In genomic region chr11:73729594-73730206, GRCh38 we compare ENCODE assay signal across 8 cellular contexts. TPM values are rescaled to one million over a fixed set of nuclear protein-coding genes. Genes with fewer than 3 reads are reported as not detected.
A peak's percentile ranks its signal among the peaks of the same experiment; 100 is the strongest.
DNase-seq lines count a peak whose midpoint lies in the region; ATAC-seq lines count a peak whose summit lies in the region.

No MANE protein-coding gene starts in this region.

- ATAC-seq in central memory CD8-positive, alpha-beta T cell (replicated peaks; ENCODE audit: extremely low read depth, poor library complexity, severe bottlenecking), result no peak
- ATAC-seq in GM21528 (IDR thresholded peaks at IDR 0.05; ENCODE audit: low FRiP score, unreplicated experiment), result no peak

- DNase-seq in NCI-H1417 (lab: John Stamatoyannopoulos, UW) (peak in 2 of 3 experiments; percentile 13 to 42), NCI-H1417 treated with DMSO at 0.1 percent for 48 hours (lab: John Stamatoyannopoulos, UW) (no peak), Kasumi-1 (lab: John Stamatoyannopoulos, UW) (peak; percentile 8 to 20), nucleus accumbens (lab: John Stamatoyannopoulos, UW) (peak in 30 of 56 donors; percentile 2 to 59 (median 19)), occipital lobe (lab: John Stamatoyannopoulos, UW) (no peak), activated gamma-delta T cell treated with Interleukin-2 at 50 U/mL for 16 hours (no peak)
- no peak for DNase-seq in central memory CD8-positive, alpha-beta T cell (ENCODE audit: low spot score in 2 of 2)

- no peaks in the 10 kb centered on the region for H3K9me3 Mint-ChIP-seq in central memory CD8-positive, alpha-beta T cell

- H3K4me3 Mint-ChIP-seq in central memory CD8-positive, alpha-beta T cell, result no peak overlapping the region

- H3K4me1 Mint-ChIP-seq in central memory CD8-positive, alpha-beta T cell, result peaks cover 42% of the 10 kb centered on the region

- H3K27ac Mint-ChIP-seq in central memory CD8-positive, alpha-beta T cell (ENCODE audit: low read depth), result peak overlapping the region; percentile 40

- H3K36me3 Mint-ChIP-seq in central memory CD8-positive, alpha-beta T cell (ENCODE audit: insufficient read depth), result peaks cover 23% of the 10 kb centered on the region

- no peaks in the 10 kb centered on the region for H3K27me3 Mint-ChIP-seq in central memory CD8-positive, alpha-beta T cell

RNA-seq across cellular contexts. Expression of gene RAB6A, which starts 31.2 kb away (rescaled TPM):
- total RNA-seq in occipital lobe, result 356 TPM

RNA-seq across cellular contexts. Expression of gene MRPL48, which starts 58.0 kb away (rescaled TPM):
- total RNA-seq in occipital lobe, result 24.3 TPM

Comparison
In these comparisons a context has a peak if more than half of its experiments do, and no peak if none do; other contexts are left out.
1. DNase-seq: peak in NCI-H1417 (2 of 3), Kasumi-1 (2 of 2) and nucleus accumbens (30 of 56); none in NCI-H1417 treated with DMSO at 0.1 percent for 48 hours (single experiment), central memory CD8-positive, alpha-beta T cell (0 of 2), occipital lobe (single experiment) and activated gamma-delta T cell treated with Interleukin-2 at 50 U/mL for 16 hours (single experiment).